ENCODE assay signal across 17 cellular contexts in the genomic region with DNA sequence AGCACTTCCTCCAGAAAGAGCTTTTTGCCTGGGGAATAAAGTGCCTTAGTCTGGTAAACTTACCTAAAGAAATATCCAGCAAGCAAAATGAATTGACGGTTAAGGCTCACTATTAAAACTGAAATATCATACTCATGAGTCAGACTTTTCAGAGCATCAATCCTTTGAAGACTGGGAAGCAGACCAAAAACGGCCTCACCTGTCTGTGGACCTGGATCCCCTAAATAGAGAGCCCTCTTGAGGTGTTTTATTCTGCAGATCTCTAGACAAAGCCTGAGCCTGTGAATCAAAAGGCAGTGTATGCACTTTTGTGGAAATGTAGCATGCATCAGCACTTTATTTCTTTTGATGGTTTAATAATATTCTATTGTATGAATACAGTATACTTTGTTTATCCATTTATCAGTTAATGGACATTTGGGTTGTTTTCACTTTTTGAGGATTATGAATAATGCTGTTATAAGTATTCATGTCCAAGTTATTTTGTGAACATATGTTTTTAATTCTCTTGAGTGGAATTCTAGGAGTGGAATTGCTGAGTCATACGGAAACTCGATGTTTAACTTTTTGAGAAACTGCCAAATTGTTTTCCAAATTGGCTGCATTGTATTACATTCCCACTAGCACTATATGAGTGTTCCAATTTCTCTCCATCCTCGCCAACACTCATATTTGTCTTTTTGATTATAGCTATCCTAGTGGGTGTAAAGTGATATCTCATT.
A peak's percentile ranks its signal among the peaks of the same experiment; 100 is the strongest.
DNase-seq lines count a peak whose midpoint lies in the region; ATAC-seq, FAIRE-seq and TF ChIP-seq lines count a peak whose summit lies in the region.
"Had no signal": no experiment of that assay in that cellular context is flagged by ENCODE, and none has a peak within 500 bp of the region (broad histone marks: within the 10 kb centered on the region; RNA-seq: fewer than 3 reads in every experiment).

No MANE protein-coding gene starts in this region.

- no TSS peak for BruUV-seq in PC-9 (replicated peaks; lab: Mats Ljungman, UMichigan)

- TF ChIP-seq CTCF in PC-9 (conservative IDR thresholded peaks at IDR 0.05) (no peak), epithelial cell of esophagus (IDR thresholded peaks at IDR 0.05; ENCODE audit: insufficient read depth, low read depth, low read length, missing control alignments) (no peak)

- DNase-seq in NCI-H2196 treated with DMSO at 0.1 percent for 48 hours (lab: John Stamatoyannopoulos, UW; ENCODE audit: unreplicated experiment): peak; percentile 12
- no peak for DNase-seq in NCI-H2196 (lab: John Stamatoyannopoulos, UW; ENCODE audit: unreplicated experiment)
- DNase-seq in PC-9: peak; percentile 44 to 47
- DNase-seq in epithelial cell of esophagus (ENCODE audit: low read depth): peak; percentile 36
- peak; percentile 62 for DNase-seq in urothelium cell line (ENCODE audit: low spot score)
- no peak for DNase-seq in head of caudate nucleus
- DNase-seq: ACHN; activated T-cell treated with anti-CD3 and anti-CD28 coated beads, Interleukin-2, amount 50 U/mL, for 24 hours; GF-D8; heart left ventricle; MM.1S; right cardiac atrium; trophoblast cell had no signal

- no peaks in the 10 kb centered on the region for H3K9me2 ChIP-seq in PC-9 (ENCODE audit: insufficient read depth)

- H3K27ac ChIP-seq in PC-9: no peak overlapping the region
- H3K27ac ChIP-seq: VCaP had no signal

- CTCF ChIA-PET in PC-9 (lab: Charles Lee): no interaction called here

- intact Hi-C loops in PC-9 (cut with micrococcal nuclease; ENCODE audit: unreplicated experiment) (no loop called here), head of caudate nucleus (cut with DNase I) (no loop called here)

- H3K36me3 ChIP-seq in PC-9 (ENCODE audit: low read depth): no peaks in the 10 kb centered on the region
- H3K36me3 ChIP-seq: heart left ventricle had no signal

- H3K4me1 ChIP-seq in PC-9 (replicated peaks; ENCODE audit: insufficient read depth): no peaks in the 10 kb centered on the region
- H3K4me1 ChIP-seq: heart left ventricle had no signal

- no peak for FAIRE-seq in urothelium cell line (lab: Jason Lieb, UNC)

- H3K4me2 ChIP-seq in PC-9: no peak overlapping the region
- H3K4me2 ChIP-seq: GM23338 had no signal

- POLR2A ChIA-PET in PC-9 (lab: Charles Lee; ENCODE audit: unreplicated experiment): no interaction called here

- H3K79me2 ChIP-seq in PC-9 (ENCODE audit: low read depth): no peaks in the 10 kb centered on the region

- no peaks in the 10 kb centered on the region for H4K20me1 ChIP-seq in PC-9 (ENCODE audit: insufficient read depth)

- H3F3A ChIP-seq in PC-9 (ENCODE audit: insufficient read depth, low read depth): no peaks in the 10 kb centered on the region

- ATAC-seq in HG03108 (IDR thresholded peaks at IDR 0.05; ENCODE audit: unreplicated experiment) (no peak), HG03095 (IDR thresholded peaks at IDR 0.05; ENCODE audit: unreplicated experiment) (no peak)
- ATAC-seq: GM23338 had no signal

- H3K27me3 ChIP-seq in PC-9 (ENCODE audit: insufficient read depth, low read depth): no peaks in the 10 kb centered on the region
- H3K27me3 ChIP-seq: heart left ventricle had no signal

- H3K9me3 ChIP-seq in PC-9 (ENCODE audit: insufficient read depth, low read depth): no peaks in the 10 kb centered on the region

- H2AFZ ChIP-seq in PC-9: no peak overlapping the region
- H2AFZ ChIP-seq: GM23338 had no signal

- H3K4me3 ChIP-seq in PC-9: no peak overlapping the region
- H3K4me3 ChIP-seq in epithelial cell of esophagus (ENCODE audit: low read length): no peak overlapping the region
- H3K4me3 ChIP-seq: GM23338, heart left ventricle had no signal

Comparison
In these comparisons a context has a peak if more than half of its experiments do, and no peak if none do; other contexts are left out.
1. DNase-seq: peak in NCI-H2196 treated with DMSO at 0.1 percent for 48 hours (single experiment), PC-9 (2 of 2), epithelial cell of esophagus (single experiment) and urothelium cell line (single experiment); none in NCI-H2196 (single experiment) and head of caudate nucleus (0 of 42).